ENCODE assay signal across 9 cellular contexts in the genomic region with DNA sequence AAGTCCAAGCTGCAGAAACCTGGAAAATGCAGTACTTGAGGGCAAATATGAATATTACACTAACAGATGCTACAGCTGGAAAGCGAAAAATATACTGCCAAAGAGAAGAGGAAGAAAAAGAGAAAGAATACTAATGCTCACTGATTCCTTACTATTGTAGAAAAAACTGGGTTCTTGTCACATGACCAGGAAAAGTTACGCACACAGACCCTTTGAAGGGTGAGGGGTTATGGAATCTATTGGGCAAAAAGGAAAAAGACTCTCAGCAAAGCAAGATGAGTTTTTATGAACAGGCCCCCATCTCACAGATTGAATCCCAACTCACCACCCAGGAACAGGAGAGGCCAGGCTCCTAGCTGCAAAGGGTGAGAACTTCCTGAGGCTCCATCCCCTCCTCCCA.
A peak's percentile ranks its signal among the peaks of the same experiment; 100 is the strongest.
DNase-seq lines count a peak whose midpoint lies in the region; ATAC-seq and TF ChIP-seq lines count a peak whose summit lies in the region.
"Had no signal": no experiment of that assay in that cellular context is flagged by ENCODE, and none has a peak within 500 bp of the region (broad histone marks: within the 10 kb centered on the region; RNA-seq: fewer than 3 reads in every experiment).

No MANE protein-coding gene starts in this region.

- ATAC-seq in CD4-positive, alpha-beta T cell (ENCODE audit: poor library complexity) = no peak
- ATAC-seq in naive thymus-derived CD4-positive, alpha-beta T cell = no peak

- no peaks in the 10 kb centered on the region for H3K9me3 Mint-ChIP-seq in CD4-positive, alpha-beta T cell
- no peaks in the 10 kb centered on the region for H3K9me3 Mint-ChIP-seq in HFFc6
- no peaks in the 10 kb centered on the region for H3K9me3 Mint-ChIP-seq in activated T-helper 2 cell treated with anti-CD3 and anti-CD28 coated beads, Interferon-gamma antibody, Interleukin-2, Interleukin-4, amounts not matched to agents 10 μg/mL and 5 μg/mL and 100 μg/mL, durations not matched to agents 14 hours and 24 hours and 36 hours
- H3K9me3 Mint-ChIP-seq in naive thymus-derived CD4-positive, alpha-beta T cell = peaks cover 0 to 4% (median 0%) of the 10 kb centered on the region in 11 donors
- H3K9me3 Mint-ChIP-seq: brain had no signal

- no peak overlapping the region for H3K27ac Mint-ChIP-seq in CD4-positive, alpha-beta T cell
- peak overlapping the region; percentile 98 for H3K27ac Mint-ChIP-seq in HFFc6
- H3K27ac Mint-ChIP-seq in activated T-helper 2 cell treated with anti-CD3 and anti-CD28 coated beads, Interferon-gamma antibody, Interleukin-2, Interleukin-4, amounts not matched to agents 10 μg/mL and 5 μg/mL and 100 μg/mL, durations not matched to agents 14 hours and 24 hours and 36 hours = peak overlapping the region; percentile 98
- H3K27ac Mint-ChIP-seq in naive thymus-derived CD4-positive, alpha-beta T cell = peak overlapping the region in 8 of 9 donors; percentile 48 to 100 (median 96)
- H3K27ac Mint-ChIP-seq: brain had no signal

- TF ChIP-seq CTCF in CD4-positive, alpha-beta T cell (IDR thresholded peaks at IDR 0.05) = no peak
- no peak for TF ChIP-seq CTCF in HFFc6 (IDR thresholded peaks at IDR 0.05)

- no peak for DNase-seq in CD4-positive, alpha-beta T cell
- no peak for DNase-seq in HFFc6
- DNase-seq in activated T-helper 2 cell treated with anti-CD3 and anti-CD28 coated beads, Interferon-gamma antibody, Interleukin-2, Interleukin-4, amounts not matched to agents 10 μg/mL and 5 μg/mL and 100 μg/mL, durations not matched to agents 14 hours and 24 hours and 36 hours (ENCODE audit: low spot score) = no peak
- no peak for DNase-seq in naive thymus-derived CD4-positive, alpha-beta T cell
- DNase-seq in stimulated activated CD4-positive, alpha-beta T cell treated with anti-CD3 and anti-CD28 coated beads, Interleukin-1b, Interleukin-23, amount 100 ng/mL, for 48 hours = no peak
- DNase-seq in HuH-7.5 (ENCODE audit: low spot score) = no peak
- DNase-seq in stimulated activated CD4-positive, alpha-beta T cell treated with anti-CD3 and anti-CD28 coated beads, Interleukin-2, amount 100 ng/mL, for 48 hours = no peak
- DNase-seq: NCI-H2081 treated with DMSO at 0.1 percent for 48 hours had no signal

- no peaks in the 10 kb centered on the region for H3K27me3 Mint-ChIP-seq in CD4-positive, alpha-beta T cell
- H3K27me3 Mint-ChIP-seq in HFFc6 (ENCODE audit: insufficient read depth) = peaks cover 6% of the 10 kb centered on the region
- H3K27me3 Mint-ChIP-seq in activated T-helper 2 cell treated with anti-CD3 and anti-CD28 coated beads, Interferon-gamma antibody, Interleukin-2, Interleukin-4, amounts not matched to agents 10 μg/mL and 5 μg/mL and 100 μg/mL, durations not matched to agents 14 hours and 24 hours and 36 hours (ENCODE audit: low read depth) = no peaks in the 10 kb centered on the region
- H3K27me3 Mint-ChIP-seq in naive thymus-derived CD4-positive, alpha-beta T cell = no peaks in the 10 kb centered on the region
- H3K27me3 Mint-ChIP-seq: brain had no signal

- no peak overlapping the region for H3K4me3 ChIP-seq in naive thymus-derived CD4-positive, alpha-beta T cell (ENCODE audit: low read length)

- no peaks in the 10 kb centered on the region for H3K27me3 ChIP-seq in CD4-positive, alpha-beta T cell (ENCODE audit: control insufficient read depth, insufficient read depth, low read length)
- no peaks in the 10 kb centered on the region for H3K27me3 ChIP-seq in naive thymus-derived CD4-positive, alpha-beta T cell (ENCODE audit: control insufficient read depth in 2 of 2, insufficient read depth in 2 of 2, low read length in 2 of 2)

- CTCF ChIA-PET in CD4-positive, alpha-beta T cell (lab: Charles Lee) = interaction anchor here (0.6 to 1.5 kb wide), 5 partner anchors 10 to 1860 kb away, joined by 3 to 6 read pairs (median 3); no protein-coding TSS in a partner anchor
- CTCF ChIA-PET in naive thymus-derived CD4-positive, alpha-beta T cell (lab: Charles Lee) = interaction anchor here (0.7 to 1.0 kb wide), 3 partner anchors 20 to 69 kb away, joined by 3 read pairs; no protein-coding TSS in a partner anchor

- H3K36me3 ChIP-seq in naive thymus-derived CD4-positive, alpha-beta T cell (ENCODE audit: control insufficient read depth in 2 of 3, insufficient read depth in 3 of 3, low read length in 3 of 3) = peaks cover 0 to 6% (median 5%) of the 10 kb centered on the region in 3 experiments

- POLR2A ChIA-PET in CD4-positive, alpha-beta T cell (lab: Charles Lee) = interaction anchor here (0.8 to 9.0 kb wide), 7 partner anchors 15 to 144 kb away, joined by 3 to 97 read pairs (median 3); no protein-coding TSS in a partner anchor
- POLR2A ChIA-PET in naive thymus-derived CD4-positive, alpha-beta T cell (lab: Charles Lee) = interaction anchor here (0.7 to 1.5 kb wide), 4 partner anchors 9 to 47 kb away, joined by 3 read pairs; no protein-coding TSS in a partner anchor

- intact Hi-C loops in CD4-positive, alpha-beta T cell (cut with DNase I, micrococcal nuclease) = loop anchor here in 1 of 2 experiments (5.0 kb wide), 1 partner anchor 35 kb away; no protein-coding TSS in a partner anchor
- intact Hi-C loops in activated T-helper 2 cell treated with anti-CD3 and anti-CD28 coated beads, Interferon-gamma antibody, Interleukin-2, Interleukin-4, amounts not matched to agents 10 μg/mL and 5 μg/mL and 100 μg/mL, durations not matched to agents 14 hours and 24 hours and 36 hours (cut with micrococcal nuclease) = loop anchor here (5.0 kb wide), 1 partner anchor 405 kb away; no protein-coding TSS in a partner anchor
- intact Hi-C loops in naive thymus-derived CD4-positive, alpha-beta T cell (cut with micrococcal nuclease) = loop anchor here (2.0 to 5.0 kb wide), 3 partner anchors 15 to 1010 kb away; partner anchors contain the start of genes KLHDC10 (in 1 of the 2) and UBE2H (in 1 of the 2)

- H3K9me3 ChIP-seq in CD4-positive, alpha-beta T cell (ENCODE audit: control insufficient read depth, low read length) = no peaks in the 10 kb centered on the region
- H3K9me3 ChIP-seq in naive thymus-derived CD4-positive, alpha-beta T cell (ENCODE audit: control insufficient read depth in 2 of 3, low read length in 3 of 3) = no peaks in the 10 kb centered on the region

- peaks cover 44 to 51% of the 10 kb centered on the region in 2 donors for H3K4me1 ChIP-seq in naive thymus-derived CD4-positive, alpha-beta T cell (ENCODE audit: control insufficient read depth in 2 of 2, insufficient read depth in 2 of 2, low read length in 2 of 2)

- peaks cover 59% of the 10 kb centered on the region for H3K4me1 Mint-ChIP-seq in CD4-positive, alpha-beta T cell (ENCODE audit: low read depth)
- H3K4me1 Mint-ChIP-seq in HFFc6 (ENCODE audit: low read depth) = peaks cover 72% of the 10 kb centered on the region
- peaks cover 38% of the 10 kb centered on the region for H3K4me1 Mint-ChIP-seq in activated T-helper 2 cell treated with anti-CD3 and anti-CD28 coated beads, Interferon-gamma antibody, Interleukin-2, Interleukin-4, amounts not matched to agents 10 μg/mL and 5 μg/mL and 100 μg/mL, durations not matched to agents 14 hours and 24 hours and 36 hours (ENCODE audit: low read depth)
- H3K4me1 Mint-ChIP-seq in naive thymus-derived CD4-positive, alpha-beta T cell = peaks cover 51 to 74% (median 65%) of the 10 kb centered on the region in 7 donors

- peaks cover 69% of the 10 kb centered on the region for H3K36me3 Mint-ChIP-seq in CD4-positive, alpha-beta T cell (ENCODE audit: low read depth)
- H3K36me3 Mint-ChIP-seq in HFFc6 (ENCODE audit: low read depth) = peaks cover 25% of the 10 kb centered on the region
- peaks cover 69% of the 10 kb centered on the region for H3K36me3 Mint-ChIP-seq in activated T-helper 2 cell treated with anti-CD3 and anti-CD28 coated beads, Interferon-gamma antibody, Interleukin-2, Interleukin-4, amounts not matched to agents 10 μg/mL and 5 μg/mL and 100 μg/mL, durations not matched to agents 14 hours and 24 hours and 36 hours (ENCODE audit: low read depth)
- peaks cover 5 to 30% (median 9%) of the 10 kb centered on the region in 5 donors for H3K36me3 Mint-ChIP-seq in naive thymus-derived CD4-positive, alpha-beta T cell

- peak overlapping the region; percentile 47 for H3K4me3 Mint-ChIP-seq in CD4-positive, alpha-beta T cell
- H3K4me3 Mint-ChIP-seq in HFFc6 = peak overlapping the region; percentile 85; the same call in 1 of the 2 replicates
- H3K4me3 Mint-ChIP-seq in activated T-helper 2 cell treated with anti-CD3 and anti-CD28 coated beads, Interferon-gamma antibody, Interleukin-2, Interleukin-4, amounts not matched to agents 10 μg/mL and 5 μg/mL and 100 μg/mL, durations not matched to agents 14 hours and 24 hours and 36 hours (ENCODE audit: low read depth) = peak overlapping the region; percentile 95
- peak overlapping the region; percentile 6 to 98 (median 90) for H3K4me3 Mint-ChIP-seq in naive thymus-derived CD4-positive, alpha-beta T cell
- H3K4me3 Mint-ChIP-seq: brain had no signal

- H3K27ac ChIP-seq in CD4-positive, alpha-beta T cell (ENCODE audit: low read depth, low read length) = peak overlapping the region; percentile 54
- H3K27ac ChIP-seq in naive thymus-derived CD4-positive, alpha-beta T cell (ENCODE audit: low read depth, low read length) = peak overlapping the region; percentile 47
